ENCODE assay signal across 17 cellular contexts in genomic region chr1:205998457-205999241, GRCh38. TPM values are rescaled to one million over a fixed set of nuclear protein-coding genes. Genes with fewer than 3 reads are reported as not detected.
DNase-seq lines count a peak whose midpoint lies in the region; ATAC-seq, FAIRE-seq and TF ChIP-seq lines count a peak whose summit lies in the region.
"Had no signal": no experiment of that assay in that cellular context is flagged by ENCODE, and none has a peak within 500 bp of the region (broad histone marks: within the 10 kb centered on the region; RNA-seq: fewer than 3 reads in every experiment).

No MANE protein-coding gene starts in this region.

- no peaks in the 10 kb centered on the region for H3K27me3 Mint-ChIP-seq in brain
- H3K27me3 Mint-ChIP-seq: memory B cell had no signal

- H3K36me3 ChIP-seq in effector memory CD4-positive, alpha-beta T cell (ENCODE audit: control insufficient read depth, insufficient read depth, low read length), result no peaks in the 10 kb centered on the region
- no peaks in the 10 kb centered on the region for H3K36me3 ChIP-seq in colonic mucosa

- H3K4me3 Mint-ChIP-seq in brain, result peak overlapping the region in 1 of 5 experiments; percentile 28
- H3K4me3 Mint-ChIP-seq: memory B cell had no signal

- no peak for FAIRE-seq in HTR-8/SVneo (lab: Jason Lieb, UNC)
- FAIRE-seq: endometrium had no signal

- no peaks in the 10 kb centered on the region for H3K9me3 ChIP-seq in effector memory CD4-positive, alpha-beta T cell (ENCODE audit: control insufficient read depth, low read length)
- no peaks in the 10 kb centered on the region for H3K9me3 ChIP-seq in colonic mucosa

- no peak overlapping the region for H3K4me3 ChIP-seq in effector memory CD4-positive, alpha-beta T cell (ENCODE audit: insufficient read depth, low read depth, low read length, poor library complexity, severe bottlenecking)
- H3K4me3 ChIP-seq in colonic mucosa, result no peak overlapping the region
- H3K4me3 ChIP-seq: hepatocyte had no signal

- TF ChIP-seq CTCF in brain (conservative IDR thresholded peaks at IDR 0.05), result no peak
- TF ChIP-seq CTCF in colonic mucosa (IDR thresholded peaks at IDR 0.05), result no peak

- H3K27me3 ChIP-seq in effector memory CD4-positive, alpha-beta T cell (replicated peaks; ENCODE audit: control insufficient read depth, insufficient read depth, low read length, poor library complexity, severe bottlenecking), result no peaks in the 10 kb centered on the region
- no peaks in the 10 kb centered on the region for H3K27me3 ChIP-seq in colonic mucosa
- H3K27me3 ChIP-seq: hepatocyte had no signal

- peak overlapping the region; percentile 10 to 85 (median 80) for H3K27ac Mint-ChIP-seq in brain
- H3K27ac Mint-ChIP-seq: memory B cell had no signal

- peaks cover 60% of the 10 kb centered on the region for H3K4me1 Mint-ChIP-seq in brain

- no peak overlapping the region for H3K27ac ChIP-seq in effector memory CD4-positive, alpha-beta T cell (ENCODE audit: insufficient read depth, low read length, poor library complexity, severe bottlenecking)
- no peak overlapping the region for H3K27ac ChIP-seq in colonic mucosa
- H3K27ac ChIP-seq: hepatocyte had no signal

- H3K4me1 ChIP-seq in effector memory CD4-positive, alpha-beta T cell (ENCODE audit: control insufficient read depth, insufficient read depth, low read length, poor library complexity, severe bottlenecking), result no peaks in the 10 kb centered on the region
- H3K4me1 ChIP-seq in colonic mucosa, result no peaks in the 10 kb centered on the region

- H3K9ac ChIP-seq in colonic mucosa (ENCODE audit: low read depth in 2 of 2, low read length in 2 of 2), result no peak overlapping the region

- intact Hi-C loops in posterior cingulate gyrus (cut with DNase I), result no loop called here
- intact Hi-C loops in colonic mucosa (cut with DNase I), result no loop called here

- peaks cover 3 to 6% (median 4%) of the 10 kb centered on the region in 5 experiments for H3K9me3 Mint-ChIP-seq in brain

- peaks cover 4% of the 10 kb centered on the region for H3K36me3 Mint-ChIP-seq in brain

- no peak for ATAC-seq in GM18517 (IDR thresholded peaks at IDR 0.05; ENCODE audit: unreplicated experiment)

- DNase-seq in NCI-H2107 (lab: John Stamatoyannopoulos, UW), result peak; percentile 2
- DNase-seq in hippocampal formation (lab: John Stamatoyannopoulos, UW), result peak; percentile 64 to 83
- peak in 7 of 10 donors; percentile 53 to 96 (median 65) for DNase-seq in posterior cingulate gyrus
- no peak for DNase-seq in HTR-8/SVneo (ENCODE audit: insufficient read length, low spot score)
- DNase-seq in effector memory CD4-positive, alpha-beta T cell, result no peak
- DNase-seq in colonic mucosa, result no peak
- DNase-seq: activated CD4-positive, CD25-positive, alpha-beta regulatory T cell treated with anti-CD3 and anti-CD28 coated beads, Interleukin-2, amount 50 U/mL, for 72 hours; DMS79; NCI-H1694; stimulated activated CD4-positive, alpha-beta T cell treated with anti-CD3 and anti-CD28 coated beads, Interleukin-4, amount 100 ng/mL, for 24 hours; stimulated activated naive CD4-positive, alpha-beta T cell had no signal

RNA-seq across cellular contexts. Expression of gene RAB7B, which starts 4.5 kb away (rescaled TPM):
- polyA plus RNA-seq in brain (ENCODE audit: insufficient read depth, low read depth, low replicate concordance), result 1.2 TPM
- total RNA-seq in colonic mucosa, result 1 to 10 TPM in 1 of 2 donors, under 1 TPM in 1; 0.57 to 1.2 TPM

RNA-seq across cellular contexts. Expression of gene CTSE, which starts 25.0 kb away (rescaled TPM):
- not detected for polyA plus RNA-seq in brain (ENCODE audit: insufficient read depth, low read depth, low replicate concordance)
- total RNA-seq in colonic mucosa, result 10 to 100 TPM; 10.1 to 10.8 TPM
- polyA plus RNA-seq: BJ had no signal

RNA-seq across cellular contexts. Expression of gene RHEX, which starts 54.3 kb away (rescaled TPM):
- not detected for polyA plus RNA-seq in brain (ENCODE audit: insufficient read depth, low read depth, low replicate concordance)
- total RNA-seq in colonic mucosa, result 1 to 10 TPM; 1.1 to 1.4 TPM
- total RNA-seq: hepatocyte had no signal
- polyA plus RNA-seq: BJ had no signal

RNA-seq across cellular contexts. Expression of gene SLC26A9, which starts 55.4 kb away (rescaled TPM):
- polyA plus RNA-seq in brain (ENCODE audit: insufficient read depth, low read depth, low replicate concordance), result 7.1 TPM
- total RNA-seq in colonic mucosa, result not detected
- polyA plus RNA-seq: BJ had no signal

Comparison
In these comparisons a context has a peak if more than half of its experiments do, and no peak if none do; other contexts are left out.
1. DNase-seq: peak in NCI-H2107 (single experiment), hippocampal formation (2 of 2) and posterior cingulate gyrus (7 of 10); none in HTR-8/SVneo (single experiment), effector memory CD4-positive, alpha-beta T cell (0 of 3) and colonic mucosa (single experiment).